22 cellular contexts compared by ENCODE assay signal in genomic region chr16:28324235-28324886, GRCh38. TPM values are rescaled to one million over a fixed set of nuclear protein-coding genes. Genes with fewer than 3 reads are reported as not detected.
DNase-seq lines count a peak whose midpoint lies in the region; ATAC-seq and TF ChIP-seq lines count a peak whose summit lies in the region.
"Had no signal": no experiment of that assay in that cellular context is flagged by ENCODE, and none has a peak within 500 bp of the region (broad histone marks: within the 10 kb centered on the region; RNA-seq: fewer than 3 reads in every experiment).

No MANE protein-coding gene starts in this region.

- H3K9me3 Mint-ChIP-seq in Caco-2 (ENCODE audit: unreplicated experiment) (no peaks in the 10 kb centered on the region), CD14-positive monocyte (peaks cover 0 to 3% (median 0%) of the 10 kb centered on the region in 7 donors)
- no peaks in the 10 kb centered on the region for H3K9me3 Mint-ChIP-seq in effector memory CD8-positive, alpha-beta T cell
- H3K9me3 Mint-ChIP-seq: activated naive CD4-positive, alpha-beta T cell treated with anti-CD3 and anti-CD28 coated beads for 36 hours had no signal

- H3K27me3 Mint-ChIP-seq in Caco-2 (ENCODE audit: insufficient read depth, unreplicated experiment) (no peaks in the 10 kb centered on the region), CD14-positive monocyte (ENCODE audit: low read depth in 3 of 3) (peaks cover 0 to 6% (median 0%) of the 10 kb centered on the region in 3 donors)
- no peaks in the 10 kb centered on the region for H3K27me3 Mint-ChIP-seq in effector memory CD8-positive, alpha-beta T cell

- intact Hi-C loops in Caco-2 (cut with micrococcal nuclease; ENCODE audit: unreplicated experiment) (no loop called here), posterior vena cava (cut with DNase I) (no loop called here), CD14-positive monocyte (cut with micrococcal nuclease) (no loop called here)

- H3K27ac Mint-ChIP-seq in Caco-2 (ENCODE audit: unreplicated experiment) (peak overlapping the region; percentile 70), CD14-positive monocyte (peak overlapping the region in 1 of 7 donors; percentile 77)
- H3K27ac Mint-ChIP-seq in effector memory CD8-positive, alpha-beta T cell = peak overlapping the region; percentile 75 to 77
- H3K27ac Mint-ChIP-seq: activated naive CD4-positive, alpha-beta T cell treated with anti-CD3 and anti-CD28 coated beads for 36 hours had no signal

- H3K4me3 Mint-ChIP-seq in Caco-2 (ENCODE audit: unreplicated experiment) (no peak overlapping the region), CD14-positive monocyte (no peak overlapping the region)
- no peak overlapping the region for H3K4me3 Mint-ChIP-seq in effector memory CD8-positive, alpha-beta T cell
- H3K4me3 Mint-ChIP-seq: activated naive CD4-positive, alpha-beta T cell treated with anti-CD3 and anti-CD28 coated beads for 36 hours had no signal

- H3K4me3 ChIP-seq in Caco-2 (ENCODE audit: low read depth, low read length) = no peak overlapping the region
- H3K4me3 ChIP-seq: colonic mucosa, gastroesophageal sphincter, SJSA1, thoracic aorta had no signal

- TF ChIP-seq CTCF in Caco-2 (IDR thresholded peaks at IDR 0.05; ENCODE audit: insufficient read depth in 1 of 2, low read depth in 1 of 2, low read length in 1 of 2, severe bottlenecking in 1 of 2, unreplicated experiment in 1 of 2) (no peak), CD14-positive monocyte (IDR thresholded peaks at IDR 0.05) (no peak)

- H3K4me1 ChIP-seq in Caco-2 = 0 out of 2 replicates have a peak, but pooled peaks cover 4% of the 10 kb centered on the region
- H3K4me1 ChIP-seq: BE2C, colonic mucosa, gastroesophageal sphincter, parathyroid adenoma, SJSA1 had no signal

- ATAC-seq in effector memory CD8-positive, alpha-beta T cell (replicated peaks) = no peak
- no peak for ATAC-seq in HG02588 (IDR thresholded peaks at IDR 0.05; ENCODE audit: unreplicated experiment)
- ATAC-seq: gastroesophageal sphincter had no signal

- peaks cover 13% of the 10 kb centered on the region for H3K4me1 Mint-ChIP-seq in Caco-2 (ENCODE audit: low read depth, unreplicated experiment)
- peaks cover 4 to 7% of the 10 kb centered on the region in 2 donors for H3K4me1 Mint-ChIP-seq in effector memory CD8-positive, alpha-beta T cell (ENCODE audit: low read depth in 2 of 2)
- peaks cover 3% of the 10 kb centered on the region for H3K4me1 Mint-ChIP-seq in CD14-positive monocyte

- H3K27me3 ChIP-seq in Caco-2 (replicated peaks; ENCODE audit: control insufficient read depth, insufficient read depth, low read length) = no peaks in the 10 kb centered on the region
- H3K27me3 ChIP-seq: BE2C, colonic mucosa, SJSA1 had no signal

- POLR2A ChIA-PET in Caco-2 (lab: Charles Lee) = interaction anchor here (0.7 kb wide), 1 partner anchor 220 kb away, joined by 5 read pairs; no protein-coding TSS in a partner anchor

- no TSS peak for BruUV-seq in Caco-2 (replicated peaks; lab: Mats Ljungman, UMichigan)

- peak in 1 of 2 experiments; percentile 31 for DNase-seq in Caco-2
- DNase-seq in NCI-H2029 (lab: John Stamatoyannopoulos, UW) = peak; percentile 63
- no peak for DNase-seq in effector memory CD8-positive, alpha-beta T cell
- peak; percentile 55 for DNase-seq in posterior vena cava (ENCODE audit: low spot score)
- no peak for DNase-seq in EL
- DNase-seq in CD14-positive monocyte (ENCODE audit: low spot score) = no peak
- DNase-seq: activated CD8-positive, alpha-beta memory T cell treated with anti-CD3 and anti-CD28 coated beads, Interleukin-2, amount 50 U/mL, for 48 hours; activated naive CD4-positive, alpha-beta T cell treated with anti-CD3 and anti-CD28 coated beads for 36 hours; BE2C; colonic mucosa; DMS79 treated with DMSO at 0.1 percent for 48 hours; H7; KG1; NCI-H1092 treated with DMSO at 0.1 percent for 48 hours; NCI-H2171 had no signal

- H3K9me3 ChIP-seq in Caco-2 = no peaks in the 10 kb centered on the region
- H3K9me3 ChIP-seq: BE2C, colonic mucosa, gastroesophageal sphincter, SJSA1, thoracic aorta had no signal

- CTCF ChIA-PET in Caco-2 (lab: Charles Lee) = no interaction called here

- H3K36me3 Mint-ChIP-seq in Caco-2 (ENCODE audit: insufficient read depth, unreplicated experiment) (no peaks in the 10 kb centered on the region), CD14-positive monocyte (no peaks in the 10 kb centered on the region)
- peaks cover 23% of the 10 kb centered on the region for H3K36me3 Mint-ChIP-seq in effector memory CD8-positive, alpha-beta T cell (ENCODE audit: insufficient read depth)

- no peaks in the 10 kb centered on the region for H3K36me3 ChIP-seq in Caco-2 (ENCODE audit: control insufficient read depth, insufficient read depth, low read length)
- H3K36me3 ChIP-seq: BE2C, colonic mucosa, gastroesophageal sphincter, SJSA1, thoracic aorta had no signal

RNA-seq across cellular contexts. Expression of gene SBK1, which starts 32.0 kb away (rescaled TPM):
- total RNA-seq in Caco-2 (2022) = 5.5 and 6.7 TPM in 2 replicates
- total RNA-seq in posterior vena cava = under 1 TPM; 0.05 to 0.09 TPM
- polyA plus RNA-seq in CD14-positive monocyte = under 1 TPM in 1 of 2 donors, not detected in 1; 0.04 TPM
- total RNA-seq: SJSA1 had no signal

RNA-seq across cellular contexts. Expression of gene NPIPB6, which starts 38.9 kb away (rescaled TPM):
- total RNA-seq in Caco-2 (2022) (1.4 and 1.9 TPM in 2 replicates), posterior vena cava (1 to 10 TPM; 1.5 to 3.4 TPM)
- polyA plus RNA-seq in CD14-positive monocyte = under 1 TPM; 0.16 to 0.17 TPM
- total RNA-seq: skeletal muscle tissue had no signal
- polyA plus RNA-seq: liver had no signal

Comparison
In these comparisons a context has a peak if more than half of its experiments do, and no peak if none do; other contexts are left out.
1. DNase-seq: peak in NCI-H2029 (single experiment) and posterior vena cava (single experiment); none in effector memory CD8-positive, alpha-beta T cell (0 of 3), EL (single experiment) and CD14-positive monocyte (single experiment).